9 cellular contexts compared by ENCODE assay signal in genomic region chr10:48976208-48976607, GRCh38. TPM values are rescaled to one million over a fixed set of nuclear protein-coding genes. Genes with fewer than 3 reads are reported as not detected.
DNase-seq lines count a peak whose midpoint lies in the region; ATAC-seq, FAIRE-seq and TF ChIP-seq lines count a peak whose summit lies in the region.
"Had no signal": no experiment of that assay in that cellular context is flagged by ENCODE, and none has a peak within 500 bp of the region (broad histone marks: within the 10 kb centered on the region; RNA-seq: fewer than 3 reads in every experiment).

No MANE protein-coding gene starts in this region.

- H3K36me3 ChIP-seq in A673 (ENCODE audit: insufficient read depth, low read length, poor library complexity, severe bottlenecking): no peaks in the 10 kb centered on the region
- no peaks in the 10 kb centered on the region for H3K36me3 ChIP-seq in WERI-Rb-1

- intact Hi-C loops in A673 (cut with micrococcal nuclease; ENCODE audit: unreplicated experiment): no loop called here

- DNase-seq in A673 (ENCODE audit: low spot score) (no peak), GM19239 (ENCODE audit: insufficient read length, low spot score) (no peak), WERI-Rb-1 (peak; percentile 18), iPS-NIHi11 (ENCODE audit: low spot score) (peak; percentile 38), NCI-H1105 treated with DMSO at 0.1 percent for 48 hours (lab: John Stamatoyannopoulos, UW) (no peak), NCI-H1694 treated with DMSO at 0.1 percent for 48 hours (lab: John Stamatoyannopoulos, UW) (no peak), NCI-H2196 (lab: John Stamatoyannopoulos, UW; ENCODE audit: unreplicated experiment) (no peak)
- DNase-seq: activated naive CD4-positive, alpha-beta T cell treated with anti-CD3 and anti-CD28 coated beads, Interleukin-2, amount 10 ng/mL, durations not matched to agents 7 days and 5 days had no signal

- no peaks in the 10 kb centered on the region for H3K4me1 ChIP-seq in A673 (ENCODE audit: insufficient read depth, low read length, poor library complexity, severe bottlenecking)

- FAIRE-seq in GM19239 (lab: Jason Lieb, UNC): peak; percentile 18

- no TSS peak for BruUV-seq in A673 (replicated peaks; lab: Mats Ljungman, UMichigan)

- H3K4me3 ChIP-seq in A673 (ENCODE audit: low read depth, low read length, poor library complexity, severe bottlenecking) (no peak overlapping the region), WERI-Rb-1 (ENCODE audit: low read depth, low read length) (no peak overlapping the region)

- ATAC-seq in HG02870 (IDR thresholded peaks at IDR 0.05; ENCODE audit: unreplicated experiment): no peak

- CTCF ChIA-PET in A673 (lab: Charles Lee): no interaction called here

- H3K27ac ChIP-seq in A673 (ENCODE audit: low read depth, low read length, poor library complexity, severe bottlenecking) (no peak overlapping the region), WERI-Rb-1 (no peak overlapping the region)

- TF ChIP-seq CTCF in A673 (conservative IDR thresholded peaks at IDR 0.05; ENCODE audit: low read depth, low read length) (0 out of 2 replicates have a peak, but pooled peaks have one; percentile 23), WERI-Rb-1 (IDR thresholded peaks at IDR 0.05; ENCODE audit: low read depth, low read length) (peak; percentile 22; the same call in 1 of the 2 replicates)

- POLR2A ChIA-PET in A673 (lab: Charles Lee; ENCODE audit: low non-redundant PET): no interaction called here

- H3K27me3 ChIP-seq in A673 (replicated peaks; ENCODE audit: insufficient read depth, low read depth, low read length, poor library complexity) (peaks cover 5% of the 10 kb centered on the region), WERI-Rb-1 (ENCODE audit: insufficient read depth, low read depth, severe bottlenecking) (peaks cover 18% of the 10 kb centered on the region)

- H3K9me3 ChIP-seq in A673 (ENCODE audit: low read depth, low read length, poor library complexity, severe bottlenecking) (no peaks in the 10 kb centered on the region), WERI-Rb-1 (ENCODE audit: severe bottlenecking) (no peaks in the 10 kb centered on the region)

RNA-seq across cellular contexts. Expression of gene LRRC18, which starts 36.6 kb away (rescaled TPM):
- not detected in 2 replicates for total RNA-seq in A673 (2021)

Comparison
In these comparisons a context has a peak if more than half of its experiments do, and no peak if none do; other contexts are left out.
1. DNase-seq: peak in WERI-Rb-1 (single experiment) and iPS-NIHi11 (single experiment); none in A673 (single experiment), GM19239 (single experiment), NCI-H1105 treated with DMSO at 0.1 percent for 48 hours (single experiment), NCI-H1694 treated with DMSO at 0.1 percent for 48 hours (single experiment) and NCI-H2196 (single experiment).